8 cellular contexts compared by ENCODE assay signal in genomic region chr1:156816561-156817328, GRCh38. TPM values are rescaled to one million over a fixed set of nuclear protein-coding genes. Genes with fewer than 3 reads are reported as not detected.
DNase-seq lines count a peak whose midpoint lies in the region; ATAC-seq, FAIRE-seq and TF ChIP-seq lines count a peak whose summit lies in the region.

SH2D2A (minus strand) TSS chr1:156816848; CDS start chr1:156816708, 140 bp downstream.

- no CpG with 5 or more reads among the region's 10 CpGs for WGBS in trophoblast cell (ENCODE audit: extremely low coverage, insufficient coverage, insufficient read length)
- 50% methylated on average over 10 of the region's 10 CpGs for WGBS in urinary bladder

- H3K4me1 Mint-ChIP-seq in Caco-2 (ENCODE audit: low read depth, unreplicated experiment) = no peaks in the 10 kb centered on the region

- CTCF ChIA-PET in Caco-2 (lab: Charles Lee) = no interaction called here

- H2BK120ac ChIP-seq in trophoblast cell (ENCODE audit: insufficient read depth, low read length, poor library complexity) = no peak within 1 kb of the TSS

- H3K36me3 ChIP-seq in colonic mucosa (no peaks in the 10 kb centered on the region), trophoblast cell (ENCODE audit: control insufficient read depth in 1 of 2, insufficient read depth in 2 of 2, low read length in 2 of 2) (no peaks in the 10 kb centered on the region), urinary bladder (ENCODE audit: insufficient read depth) (no peaks in the 10 kb centered on the region), Caco-2 (ENCODE audit: control insufficient read depth, insufficient read depth, low read length) (no peaks in the 10 kb centered on the region)

- no peak within 1 kb of the TSS for H3K14ac ChIP-seq in trophoblast cell (ENCODE audit: low read length)

- ATAC-seq in HG03571 (IDR thresholded peaks at IDR 0.05; ENCODE audit: unreplicated experiment) = peak; percentile 76

- no peak within 1 kb of the TSS for H3K18ac ChIP-seq in trophoblast cell (ENCODE audit: low read length)

- in situ Hi-C loops in GM18951 (cut with MboI; ENCODE audit: low sequenced_read_pairs, unreplicated experiment) = no loop called here

- no peak within 1 kb of the TSS for H4K12ac ChIP-seq in trophoblast cell (ENCODE audit: low read depth, low read length)

- H4K8ac ChIP-seq in trophoblast cell (ENCODE audit: low read depth, low read length) = no peak within 1 kb of the TSS

- H3K4me3 Mint-ChIP-seq in Caco-2 (ENCODE audit: unreplicated experiment) = no peak within 1 kb of the TSS

- H2AK5ac ChIP-seq in trophoblast cell (ENCODE audit: low read length) = no peak within 1 kb of the TSS

- no peak within 1 kb of the TSS for H3K23ac ChIP-seq in trophoblast cell (ENCODE audit: low read length)

- H3K4me2 ChIP-seq in trophoblast cell (ENCODE audit: low read length) = no peak within 1 kb of the TSS

- no peak for FAIRE-seq in RCC 7860 (lab: Jason Lieb, UNC)

- TF ChIP-seq POLR2A in GM18951 (IDR thresholded peaks at IDR 0.05; ENCODE audit: extremely low read depth, insufficient read depth, insufficient read length) = peak; percentile 45

- no peaks in the 10 kb centered on the region for H3K9me3 Mint-ChIP-seq in Caco-2 (ENCODE audit: unreplicated experiment)

- TF ChIP-seq CTCF in colonic mucosa (IDR thresholded peaks at IDR 0.05) (no peak), Caco-2 (IDR thresholded peaks at IDR 0.05; ENCODE audit: insufficient read depth in 1 of 2, low read depth in 1 of 2, low read length in 1 of 2, severe bottlenecking in 1 of 2, unreplicated experiment in 1 of 2) (no peak)

- no peaks in the 10 kb centered on the region for H3K79me2 ChIP-seq in trophoblast cell (ENCODE audit: control insufficient read depth, insufficient read depth, low read length, poor library complexity)

- intact Hi-C loops in colonic mucosa (cut with DNase I) = no loop called here
- intact Hi-C loops in Caco-2 (cut with micrococcal nuclease; ENCODE audit: unreplicated experiment) = no loop called here

- no peak within 1 kb of the TSS for H3K4ac ChIP-seq in trophoblast cell (ENCODE audit: low read depth, low read length)

- POLR2A ChIA-PET in Caco-2 (lab: Charles Lee) = interaction anchor here (0.5 kb wide), 1 partner anchor 113 kb away, joined by 5 read pairs; no protein-coding TSS in a partner anchor

- H3K4me3 ChIP-seq in colonic mucosa (no peak within 1 kb of the TSS), trophoblast cell (ENCODE audit: low read depth, low read length) (no peak within 1 kb of the TSS), urinary bladder (ENCODE audit: low read depth, low read length) (no peak within 1 kb of the TSS), Caco-2 (ENCODE audit: low read depth, low read length) (no peak within 1 kb of the TSS)

- H3K79me1 ChIP-seq in trophoblast cell (ENCODE audit: low read length) = no peaks in the 10 kb centered on the region

- H3K9ac ChIP-seq in colonic mucosa (ENCODE audit: low read depth in 2 of 2, low read length in 2 of 2) = peak within 1 kb of the TSS; percentile 31 to 54
- no peak within 1 kb of the TSS for H3K9ac ChIP-seq in trophoblast cell (ENCODE audit: low read length)

- H3K27ac Mint-ChIP-seq in Caco-2 (ENCODE audit: unreplicated experiment) = no peak within 1 kb of the TSS

- no peaks in the 10 kb centered on the region for H3K36me3 Mint-ChIP-seq in Caco-2 (ENCODE audit: insufficient read depth, unreplicated experiment)

- peaks cover 5% of the 10 kb centered on the region for H3K27me3 Mint-ChIP-seq in Caco-2 (ENCODE audit: insufficient read depth, unreplicated experiment)

- no peak within 1 kb of the TSS for H4K91ac ChIP-seq in trophoblast cell (ENCODE audit: low read depth, low read length)

- BruUV-seq in Caco-2 (replicated peaks; lab: Mats Ljungman, UMichigan) = no TSS peak

- no peak within 1 kb of the TSS for H2BK5ac ChIP-seq in trophoblast cell (ENCODE audit: low read depth, low read length, poor library complexity)

- peaks cover 6% of the 10 kb centered on the region for H3K4me1 ChIP-seq in colonic mucosa
- H3K4me1 ChIP-seq in trophoblast cell (ENCODE audit: control insufficient read depth in 1 of 2, insufficient read depth in 2 of 2, low read length in 2 of 2) = peaks cover 9 to 11% of the 10 kb centered on the region in 2 experiments
- H3K4me1 ChIP-seq in urinary bladder (ENCODE audit: insufficient read depth) = no peaks in the 10 kb centered on the region
- H3K4me1 ChIP-seq in Caco-2 = peaks cover 11% of the 10 kb centered on the region; the same call in 1 of the 2 replicates

- H3K27me3 ChIP-seq in colonic mucosa = no peaks in the 10 kb centered on the region
- H3K27me3 ChIP-seq in trophoblast cell (ENCODE audit: insufficient read depth, low read length) = peaks cover 2% of the 10 kb centered on the region
- H3K27me3 ChIP-seq in Caco-2 (replicated peaks; ENCODE audit: control insufficient read depth, insufficient read depth, low read length) = no peaks in the 10 kb centered on the region

- H2AFZ ChIP-seq in trophoblast cell (ENCODE audit: insufficient read depth, low read length, poor library complexity) = no peak within 1 kb of the TSS

- H3K27ac ChIP-seq in colonic mucosa = peak within 1 kb of the TSS; percentile 46
- no peak within 1 kb of the TSS for H3K27ac ChIP-seq in trophoblast cell (ENCODE audit: low read depth, low read length)
- H3K27ac ChIP-seq in urinary bladder (ENCODE audit: low read depth) = peak within 1 kb of the TSS; percentile 4

- peak; percentile 84 for DNase-seq in activated CD4-positive, CD25-positive, alpha-beta regulatory T cell treated with anti-CD3 and anti-CD28 coated beads, Interleukin-2, amount 50 U/mL, for 72 hours
- DNase-seq in colonic mucosa (peak; percentile 50), trophoblast cell (peak; percentile 8 to 21), RCC 7860 (ENCODE audit: low spot score) (no peak), Caco-2 (no peak)

- H3K9me3 ChIP-seq in colonic mucosa (no peaks in the 10 kb centered on the region), trophoblast cell (ENCODE audit: insufficient read depth, low read depth, low read length) (peaks cover 4% of the 10 kb centered on the region), Caco-2 (no peaks in the 10 kb centered on the region)

- no peak within 1 kb of the TSS for H2BK12ac ChIP-seq in trophoblast cell (ENCODE audit: low read length)

RNA-seq across cellular contexts. Expression of gene SH2D2A, which starts in this region (rescaled TPM):
- total RNA-seq in colonic mucosa = 1 to 10 TPM; 1.9 to 3.1 TPM
- polyA plus RNA-seq in trophoblast cell (2013) = 0.14 TPM in 1 of 2 replicates, not detected in the other
- total RNA-seq in urinary bladder = not detected
- polyA plus RNA-seq in urinary bladder = 0.70 TPM
- total RNA-seq in Caco-2 (2022) = 5.5 and 6.5 TPM in 2 replicates

Comparison
In these comparisons a context has a peak if more than half of its experiments do, and no peak if none do; other contexts are left out.
1. DNase-seq: peak in activated CD4-positive, CD25-positive, alpha-beta regulatory T cell treated with anti-CD3 and anti-CD28 coated beads, Interleukin-2, amount 50 U/mL, for 72 hours (single experiment), colonic mucosa (single experiment) and trophoblast cell (2 of 2); none in RCC 7860 (single experiment) and Caco-2 (0 of 2).